Comparison of ENCODE assay signal across 21 cellular contexts in genomic region chr21:45801129-45801735, GRCh38.
"Had no signal": no experiment of that assay in that cellular context is flagged by ENCODE, and none has a peak within 500 bp of the region (broad histone marks: within the 10 kb centered on the region; RNA-seq: fewer than 3 reads in every experiment).

No MANE protein-coding gene starts in this region.

- H3K36me3 Mint-ChIP-seq: activated CD8-positive, alpha-beta memory T cell treated with anti-CD3 and anti-CD28 coated beads, Interleukin-2, amount 10 ng/mL, durations not matched to agents 7 days and 5 days; activated naive CD8-positive, alpha-beta T cell treated with anti-CD3 and anti-CD28 coated beads for 36 hours had no signal

- DNase-seq: activated CD4-positive, alpha-beta T cell treated with anti-CD3 and anti-CD28 coated beads for 4 hours; activated CD4-positive, alpha-beta T cell treated with anti-CD3 and anti-CD28 coated beads, Interleukin-2, amount 50 U/mL, for 48 hours; activated CD8-positive, alpha-beta memory T cell treated with anti-CD3 and anti-CD28 coated beads, Interleukin-2, amount 10 ng/mL, durations not matched to agents 7 days and 5 days; activated effector memory CD4-positive, alpha-beta T cell treated with anti-CD3 and anti-CD28 coated beads, Interleukin-2, amount 50 U/mL, for 16 hours; activated naive CD4-positive, alpha-beta T cell treated with anti-CD3 and anti-CD28 coated beads for 36 hours; activated naive CD8-positive, alpha-beta T cell treated with anti-CD3 and anti-CD28 coated beads for 36 hours; activated T-cell treated with anti-CD3 and anti-CD28 coated beads, Interleukin-2, amount 50 U/mL, for 24 hours; brain microvascular endothelial cell; MG63; MV-4-11; NCI-H1092 treated with DMSO at 0.1 percent for 48 hours; NCI-H1417 treated with DMSO at 0.1 percent for 48 hours; NCI-H1694; NCI-H2029; NCI-H446; OCI-M1; T-helper 1 cell had no signal

- H3K27me3 Mint-ChIP-seq: activated CD8-positive, alpha-beta memory T cell treated with anti-CD3 and anti-CD28 coated beads, Interleukin-2, amount 10 ng/mL, durations not matched to agents 7 days and 5 days; activated naive CD8-positive, alpha-beta T cell treated with anti-CD3 and anti-CD28 coated beads for 36 hours; activated T-cell treated with anti-CD3 and anti-CD28 coated beads, Interleukin-2, amount 50 U/mL, for 24 hours had no signal

- H3K4me1 Mint-ChIP-seq: activated CD8-positive, alpha-beta memory T cell treated with anti-CD3 and anti-CD28 coated beads, Interleukin-2, amount 10 ng/mL, durations not matched to agents 7 days and 5 days; activated naive CD8-positive, alpha-beta T cell treated with anti-CD3 and anti-CD28 coated beads for 36 hours had no signal

- H3K4me3 Mint-ChIP-seq: activated CD8-positive, alpha-beta memory T cell treated with anti-CD3 and anti-CD28 coated beads, Interleukin-2, amount 10 ng/mL, durations not matched to agents 7 days and 5 days; activated naive CD4-positive, alpha-beta T cell treated with anti-CD3 and anti-CD28 coated beads for 36 hours; activated naive CD8-positive, alpha-beta T cell treated with anti-CD3 and anti-CD28 coated beads for 36 hours; activated T-cell treated with anti-CD3 and anti-CD28 coated beads, Interleukin-2, amount 50 U/mL, for 24 hours; activated T-helper 1 cell treated with anti-CD3 and anti-CD28 coated beads, Interleukin-12 subunit alpha, Interleukin-12 subunit beta, Interleukin-2, Interleukin-4 antibody, amounts not matched to agents 30 ng/mL and 10 ng/mL and 1 ng/mL, durations not matched to agents 14 hours and 24 hours and 36 hours had no signal

- H3K27ac Mint-ChIP-seq: activated CD8-positive, alpha-beta memory T cell treated with anti-CD3 and anti-CD28 coated beads, Interleukin-2, amount 10 ng/mL, durations not matched to agents 7 days and 5 days; activated naive CD4-positive, alpha-beta T cell treated with anti-CD3 and anti-CD28 coated beads for 36 hours; activated naive CD8-positive, alpha-beta T cell treated with anti-CD3 and anti-CD28 coated beads for 36 hours; activated T-cell treated with anti-CD3 and anti-CD28 coated beads, Interleukin-2, amount 50 U/mL, for 24 hours; activated T-helper 1 cell treated with anti-CD3 and anti-CD28 coated beads, Interleukin-12 subunit alpha, Interleukin-12 subunit beta, Interleukin-2, Interleukin-4 antibody, amounts not matched to agents 30 ng/mL and 10 ng/mL and 1 ng/mL, durations not matched to agents 14 hours and 24 hours and 36 hours had no signal

- ATAC-seq: activated CD4-positive, CD25-positive, alpha-beta regulatory T cell treated with anti-CD3 and anti-CD28 coated beads, Interleukin-2, amount 50 U/mL, for 24 hours; activated CD8-positive, alpha-beta memory T cell treated with anti-CD3 and anti-CD28 coated beads, Interleukin-2, amount 10 ng/mL, durations not matched to agents 7 days and 5 days; Panc1; Right ventricle myocardium inferior had no signal

- H3K9me3 Mint-ChIP-seq: activated naive CD4-positive, alpha-beta T cell treated with anti-CD3 and anti-CD28 coated beads for 36 hours; activated naive CD8-positive, alpha-beta T cell treated with anti-CD3 and anti-CD28 coated beads for 36 hours; activated T-cell treated with anti-CD3 and anti-CD28 coated beads, Interleukin-2, amount 50 U/mL, for 24 hours; activated T-helper 1 cell treated with anti-CD3 and anti-CD28 coated beads, Interleukin-12 subunit alpha, Interleukin-12 subunit beta, Interleukin-2, Interleukin-4 antibody, amounts not matched to agents 30 ng/mL and 10 ng/mL and 1 ng/mL, durations not matched to agents 14 hours and 24 hours and 36 hours had no signal
